In the genomic region with DNA sequence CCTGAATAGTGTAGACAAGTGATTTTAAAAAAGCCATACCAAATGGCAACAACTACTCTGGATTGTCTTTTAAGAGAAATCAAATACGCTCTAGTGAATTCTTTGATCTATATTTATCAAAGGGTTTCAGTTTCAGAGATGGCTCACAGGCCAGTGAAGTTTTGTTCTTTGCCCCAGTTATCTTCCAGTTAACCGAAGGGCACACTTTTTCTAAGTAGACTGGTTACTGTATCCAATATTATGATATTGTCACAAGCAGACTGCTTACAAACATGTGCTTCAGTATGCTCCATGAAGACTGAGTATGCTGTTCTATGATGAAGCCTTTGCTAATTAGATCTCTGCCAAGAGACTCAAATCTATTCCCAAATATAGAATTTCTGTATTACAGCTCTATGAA, we compare ENCODE assay signal across 11 cellular contexts.
DNase-seq lines count a peak whose midpoint lies in the region; ATAC-seq and TF ChIP-seq lines count a peak whose summit lies in the region.
"Had no signal": no experiment of that assay in that cellular context is flagged by ENCODE, and none has a peak within 500 bp of the region (broad histone marks: within the 10 kb centered on the region; RNA-seq: fewer than 3 reads in every experiment).

No MANE protein-coding gene starts in this region.

- H3K4me2 ChIP-seq in mesenchymal stem cell (ENCODE audit: low read length, poor library complexity, severe bottlenecking) (no peak overlapping the region), hepatocyte (no peak overlapping the region)

- H3K4ac ChIP-seq in mesenchymal stem cell (ENCODE audit: low read depth in 1 of 2, low read length in 2 of 2): no peak overlapping the region

- H3K4me3 ChIP-seq in mesenchymal stem cell (ENCODE audit: insufficient read depth in 1 of 2, low read depth in 1 of 2, low read length in 2 of 2) (no peak overlapping the region), hepatocyte (no peak overlapping the region), H7 (ENCODE audit: insufficient read depth, low read depth, low read length) (no peak overlapping the region)
- H3K4me3 ChIP-seq: testis had no signal

- H2AFZ ChIP-seq in mesenchymal stem cell (ENCODE audit: low read depth, low read length): no peak overlapping the region
- no peak overlapping the region for H2AFZ ChIP-seq in hepatocyte

- H3K27ac ChIP-seq in mesenchymal stem cell (ENCODE audit: low read length, poor library complexity, severe bottlenecking) (peak overlapping the region; percentile 43), hepatocyte (no peak overlapping the region)
- H3K27ac ChIP-seq: testis had no signal

- peak; percentile 58 for ATAC-seq in GM18861 (IDR thresholded peaks at IDR 0.05; ENCODE audit: unreplicated experiment)
- ATAC-seq in GM21526 (IDR thresholded peaks at IDR 0.05; ENCODE audit: low FRiP score, unreplicated experiment): peak; percentile 52
- ATAC-seq in HG03439 (IDR thresholded peaks at IDR 0.05; ENCODE audit: unreplicated experiment): peak; percentile 60

- H2BK12ac ChIP-seq in mesenchymal stem cell (ENCODE audit: low read length in 2 of 2): no peak overlapping the region

- no peak overlapping the region for H2AK5ac ChIP-seq in mesenchymal stem cell (ENCODE audit: low read length, severe bottlenecking)

- H3K79me2 ChIP-seq in hepatocyte: no peaks in the 10 kb centered on the region

- H3K9me2 ChIP-seq in hepatocyte (replicated peaks; ENCODE audit: insufficient read depth): no peaks in the 10 kb centered on the region

- H3K9ac ChIP-seq in mesenchymal stem cell (ENCODE audit: low read length): no peak overlapping the region

- no peak overlapping the region for H2BK120ac ChIP-seq in mesenchymal stem cell (ENCODE audit: low read depth, low read length)

- no peak for TF ChIP-seq CTCF in hepatocyte (IDR thresholded peaks at IDR 0.05; ENCODE audit: poor library complexity)

- H4K8ac ChIP-seq in mesenchymal stem cell (ENCODE audit: low read length): no peak overlapping the region

- H3K27me3 ChIP-seq in mesenchymal stem cell (ENCODE audit: control insufficient read depth in 1 of 2, insufficient read depth in 1 of 2, low read length in 2 of 2) (no peaks in the 10 kb centered on the region), hepatocyte (no peaks in the 10 kb centered on the region), H7 (ENCODE audit: control insufficient read depth, insufficient read depth, low read length) (no peaks in the 10 kb centered on the region)
- H3K27me3 ChIP-seq: testis had no signal

- H3K36me3 ChIP-seq in mesenchymal stem cell (ENCODE audit: control insufficient read depth in 1 of 2, insufficient read depth in 2 of 2, low read depth in 1 of 2, low read length in 2 of 2) (peaks cover 0 to 92% of the 10 kb centered on the region in 2 experiments), hepatocyte (replicated peaks; ENCODE audit: insufficient read depth, low read depth) (no peaks in the 10 kb centered on the region), H7 (replicated peaks; ENCODE audit: control insufficient read depth, insufficient read depth, low read length) (no peaks in the 10 kb centered on the region)

- H4K20me1 ChIP-seq in hepatocyte (ENCODE audit: insufficient read depth, poor library complexity, severe bottlenecking): no peaks in the 10 kb centered on the region

- H3K18ac ChIP-seq in mesenchymal stem cell (ENCODE audit: low read depth in 1 of 2, low read length in 2 of 2): no peak overlapping the region

- no peak overlapping the region for H3K14ac ChIP-seq in mesenchymal stem cell (ENCODE audit: low read length in 2 of 2)

- peaks cover 9% of the 10 kb centered on the region for H3K79me1 ChIP-seq in mesenchymal stem cell (replicated peaks; ENCODE audit: low read length, poor library complexity, severe bottlenecking)

- H3K23ac ChIP-seq in mesenchymal stem cell (ENCODE audit: low read length in 2 of 2): no peak overlapping the region

- H2BK5ac ChIP-seq in mesenchymal stem cell (ENCODE audit: low read depth, low read length, poor library complexity, severe bottlenecking): no peak overlapping the region

- 80% methylated on average over 1 of the region's 2 CpGs for WGBS in mesenchymal stem cell
- 73% methylated on average over 2 of the region's 2 CpGs for WGBS in hepatocyte (ENCODE audit: low lambda C conversion rate, missing lambda C conversion rate)

- H2BK15ac ChIP-seq in mesenchymal stem cell (ENCODE audit: low read depth, poor library complexity, severe bottlenecking): no peak overlapping the region

- H3K4me1 ChIP-seq in mesenchymal stem cell (ENCODE audit: control insufficient read depth, insufficient read depth, low read depth, low read length) (peaks cover 2% of the 10 kb centered on the region), hepatocyte (ENCODE audit: insufficient read depth) (no peaks in the 10 kb centered on the region)
- H3K4me1 ChIP-seq: testis had no signal

- no peak for DNase-seq in mesenchymal stem cell
- DNase-seq in hepatocyte (ENCODE audit: low spot score): no peak
- no peak for DNase-seq in H7
- DNase-seq in NCI-H2227 treated with DMSO at 0.1 percent for 48 hours (lab: John Stamatoyannopoulos, UW): no peak
- no peak for DNase-seq in activated CD4-positive, alpha-beta T cell treated with anti-CD3 and anti-CD28 coated beads, Interleukin-2, amount 50 U/mL, for 4 hours
- DNase-seq: NCI-H1694; stimulated activated CD4-positive, alpha-beta T cell treated with anti-CD3 and anti-CD28 coated beads, Interleukin-2, amount 100 ng/mL, for 48 hours; testis had no signal

- H3K9me3 ChIP-seq in mesenchymal stem cell (ENCODE audit: control insufficient read depth, low read length) (no peaks in the 10 kb centered on the region), hepatocyte (ENCODE audit: low read depth) (no peaks in the 10 kb centered on the region)
- H3K9me3 ChIP-seq: testis had no signal

- H4K91ac ChIP-seq in mesenchymal stem cell (ENCODE audit: low read length): no peak overlapping the region
